ENCODE assay signal across 1 cellular context in the genomic region with DNA sequence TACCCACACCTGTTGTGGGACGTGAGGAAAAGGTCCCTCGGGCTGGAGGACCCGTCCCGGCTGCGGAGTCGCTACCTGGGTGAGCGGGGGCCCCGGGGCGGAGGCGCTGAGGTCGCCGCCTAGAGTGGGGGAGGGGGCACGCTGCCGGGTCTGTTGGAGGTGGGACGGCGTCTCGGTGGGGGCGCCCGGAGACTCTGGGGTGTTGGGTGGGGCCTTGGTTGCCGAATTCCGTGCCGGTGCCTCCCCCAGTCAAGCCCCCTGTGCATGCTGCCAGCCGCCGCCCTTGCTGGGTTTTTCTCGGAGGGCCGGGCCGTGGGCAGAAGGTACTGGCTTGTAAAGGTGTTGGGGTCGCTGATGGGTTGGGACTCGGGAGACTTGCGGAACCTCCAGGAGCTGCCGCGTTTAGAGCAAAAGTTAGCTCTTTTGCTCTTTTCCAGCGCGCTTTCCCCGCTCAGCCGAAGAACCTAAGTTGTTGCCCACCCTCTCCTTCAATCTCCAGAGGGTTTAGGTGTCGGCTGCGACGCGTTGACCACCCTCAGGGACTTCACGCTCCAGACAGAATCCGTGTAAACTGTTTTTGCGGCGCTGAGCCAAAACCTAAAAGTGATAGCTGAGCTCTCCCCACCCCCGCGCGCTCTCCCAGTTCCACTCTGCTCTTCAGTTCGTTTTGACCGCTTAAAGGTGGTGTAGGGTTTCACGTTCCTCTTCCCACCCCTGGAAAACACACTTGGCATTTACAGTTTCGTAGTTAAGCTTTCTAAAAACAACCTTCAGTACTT.
A peak's percentile ranks its signal among the peaks of the same experiment; 100 is the strongest.
TF ChIP-seq lines count a peak whose summit lies in the region.

A gene (minus strand): TSS at position 143 of the 779 bp plus-strand sequence. CDS start 1,231 bp downstream, outside the sequence.

TF ChIP-seq in HepG2, 621 proteins besides CTCF, POLR2A, EP300 and RAD21 (continued from another document and continues in another):
- TF ChIP-seq, protein P1, sequence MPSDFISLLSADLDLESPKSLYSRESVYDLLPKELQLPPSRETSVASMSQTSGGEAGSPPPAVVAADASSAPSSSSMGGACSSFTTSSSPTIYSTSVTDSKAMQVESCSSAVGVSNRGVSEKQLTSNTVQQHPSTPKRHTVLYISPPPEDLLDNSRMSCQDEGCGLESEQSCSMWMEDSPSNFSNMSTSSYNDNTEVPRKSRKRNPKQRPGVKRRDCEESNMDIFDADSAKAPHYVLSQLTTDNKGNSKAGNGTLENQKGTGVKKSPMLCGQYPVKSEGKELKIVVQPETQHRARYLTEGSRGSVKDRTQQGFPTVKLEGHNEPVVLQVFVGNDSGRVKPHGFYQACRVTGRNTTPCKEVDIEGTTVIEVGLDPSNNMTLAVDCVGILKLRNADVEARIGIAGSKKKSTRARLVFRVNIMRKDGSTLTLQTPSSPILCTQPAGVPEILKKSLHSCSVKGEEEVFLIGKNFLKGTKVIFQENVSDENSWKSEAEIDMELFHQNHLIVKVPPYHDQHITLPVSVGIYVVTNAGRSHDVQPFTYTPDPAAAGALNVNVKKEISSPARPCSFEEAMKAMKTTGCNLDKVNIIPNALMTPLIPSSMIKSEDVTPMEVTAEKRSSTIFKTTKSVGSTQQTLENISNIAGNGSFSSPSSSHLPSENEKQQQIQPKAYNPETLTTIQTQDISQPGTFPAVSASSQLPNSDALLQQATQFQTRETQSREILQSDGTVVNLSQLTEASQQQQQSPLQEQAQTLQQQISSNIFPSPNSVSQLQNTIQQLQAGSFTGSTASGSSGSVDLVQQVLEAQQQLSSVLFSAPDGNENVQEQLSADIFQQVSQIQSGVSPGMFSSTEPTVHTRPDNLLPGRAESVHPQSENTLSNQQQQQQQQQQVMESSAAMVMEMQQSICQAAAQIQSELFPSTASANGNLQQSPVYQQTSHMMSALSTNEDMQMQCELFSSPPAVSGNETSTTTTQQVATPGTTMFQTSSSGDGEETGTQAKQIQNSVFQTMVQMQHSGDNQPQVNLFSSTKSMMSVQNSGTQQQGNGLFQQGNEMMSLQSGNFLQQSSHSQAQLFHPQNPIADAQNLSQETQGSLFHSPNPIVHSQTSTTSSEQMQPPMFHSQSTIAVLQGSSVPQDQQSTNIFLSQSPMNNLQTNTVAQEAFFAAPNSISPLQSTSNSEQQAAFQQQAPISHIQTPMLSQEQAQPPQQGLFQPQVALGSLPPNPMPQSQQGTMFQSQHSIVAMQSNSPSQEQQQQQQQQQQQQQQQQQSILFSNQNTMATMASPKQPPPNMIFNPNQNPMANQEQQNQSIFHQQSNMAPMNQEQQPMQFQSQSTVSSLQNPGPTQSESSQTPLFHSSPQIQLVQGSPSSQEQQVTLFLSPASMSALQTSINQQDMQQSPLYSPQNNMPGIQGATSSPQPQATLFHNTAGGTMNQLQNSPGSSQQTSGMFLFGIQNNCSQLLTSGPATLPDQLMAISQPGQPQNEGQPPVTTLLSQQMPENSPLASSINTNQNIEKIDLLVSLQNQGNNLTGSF (CRISPR knock-in tag; IDR thresholded peaks at IDR 0.05): peak; percentile 50; the same call in 1 of the 2 replicates
- no peak for TF ChIP-seq GLI4 (CRISPR knock-in tag; IDR thresholded peaks at IDR 0.05; ENCODE audit: borderline replicate concordance)
- no peak for TF ChIP-seq NCOA5 (CRISPR knock-in tag; IDR thresholded peaks at IDR 0.05)
- TF ChIP-seq, protein P2, sequence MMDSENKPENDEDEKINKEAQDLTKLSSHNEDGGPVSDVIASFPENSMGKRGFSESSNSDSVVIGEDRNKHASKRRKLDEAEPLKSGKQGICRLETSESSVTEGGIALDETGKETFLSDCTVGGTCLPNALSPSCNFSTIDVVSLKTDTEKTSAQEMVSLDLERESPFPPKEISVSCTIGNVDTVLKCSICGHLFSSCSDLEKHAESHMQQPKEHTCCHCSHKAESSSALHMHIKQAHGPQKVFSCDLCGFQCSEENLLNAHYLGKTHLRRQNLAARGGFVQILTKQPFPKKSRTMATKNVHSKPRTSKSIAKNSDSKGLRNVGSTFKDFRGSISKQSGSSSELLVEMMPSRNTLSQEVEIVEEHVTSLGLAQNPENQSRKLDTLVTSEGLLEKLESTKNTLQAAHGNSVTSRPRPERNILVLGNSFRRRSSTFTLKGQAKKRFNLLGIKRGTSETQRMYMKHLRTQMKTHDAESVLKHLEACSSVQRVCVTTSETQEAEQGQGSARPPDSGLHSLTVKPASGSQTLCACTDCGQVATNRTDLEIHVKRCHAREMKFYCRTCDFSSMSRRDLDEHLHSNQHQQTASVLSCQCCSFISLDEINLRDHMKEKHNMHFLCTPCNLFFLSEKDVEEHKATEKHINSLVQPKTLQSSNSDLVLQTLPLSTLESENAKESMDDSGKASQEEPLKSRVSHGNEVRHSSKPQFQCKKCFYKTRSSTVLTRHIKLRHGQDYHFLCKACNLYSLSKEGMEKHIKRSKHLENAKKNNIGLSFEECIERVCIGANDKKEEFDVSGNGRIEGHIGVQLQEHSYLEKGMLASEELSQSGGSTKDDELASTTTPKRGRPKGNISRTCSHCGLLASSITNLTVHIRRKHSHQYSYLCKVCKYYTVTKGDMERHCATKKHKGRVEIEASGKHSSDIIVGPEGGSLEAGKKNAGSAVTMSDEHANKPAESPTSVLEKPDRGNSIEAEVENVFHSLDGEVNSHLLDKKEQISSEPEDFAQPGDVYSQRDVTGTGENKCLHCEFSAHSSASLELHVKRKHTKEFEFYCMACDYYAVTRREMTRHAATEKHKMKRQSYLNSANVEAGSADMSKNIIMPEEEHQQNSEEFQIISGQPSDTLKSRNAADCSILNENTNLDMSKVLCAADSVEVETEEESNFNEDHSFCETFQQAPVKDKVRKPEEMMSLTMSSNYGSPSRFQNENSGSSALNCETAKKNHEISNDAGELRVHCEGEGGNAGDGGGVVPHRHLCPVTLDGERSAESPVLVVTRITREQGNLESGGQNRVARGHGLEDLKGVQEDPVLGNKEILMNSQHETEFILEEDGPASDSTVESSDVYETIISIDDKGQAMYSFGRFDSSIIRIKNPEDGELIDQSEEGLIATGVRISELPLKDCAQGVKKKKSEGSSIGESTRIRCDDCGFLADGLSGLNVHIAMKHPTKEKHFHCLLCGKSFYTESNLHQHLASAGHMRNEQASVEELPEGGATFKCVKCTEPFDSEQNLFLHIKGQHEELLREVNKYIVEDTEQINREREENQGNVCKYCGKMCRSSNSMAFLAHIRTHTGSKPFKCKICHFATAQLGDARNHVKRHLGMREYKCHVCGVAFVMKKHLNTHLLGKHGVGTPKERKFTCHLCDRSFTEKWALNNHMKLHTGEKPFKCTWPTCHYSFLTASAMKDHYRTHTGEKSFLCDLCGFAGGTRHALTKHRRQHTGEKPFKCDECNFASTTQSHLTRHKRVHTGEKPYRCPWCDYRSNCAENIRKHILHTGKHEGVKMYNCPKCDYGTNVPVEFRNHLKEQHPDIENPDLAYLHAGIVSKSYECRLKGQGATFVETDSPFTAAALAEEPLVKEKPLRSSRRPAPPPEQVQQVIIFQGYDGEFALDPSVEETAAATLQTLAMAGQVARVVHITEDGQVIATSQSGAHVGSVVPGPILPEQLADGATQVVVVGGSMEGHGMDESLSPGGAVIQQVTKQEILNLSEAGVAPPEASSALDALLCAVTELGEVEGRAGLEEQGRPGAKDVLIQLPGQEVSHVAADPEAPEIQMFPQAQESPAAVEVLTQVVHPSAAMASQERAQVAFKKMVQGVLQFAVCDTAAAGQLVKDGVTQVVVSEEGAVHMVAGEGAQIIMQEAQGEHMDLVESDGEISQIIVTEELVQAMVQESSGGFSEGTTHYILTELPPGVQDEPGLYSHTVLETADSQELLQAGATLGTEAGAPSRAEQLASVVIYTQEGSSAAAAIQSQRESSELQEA (CRISPR knock-in tag; IDR thresholded peaks at IDR 0.05; ENCODE audit: not compliant biosample characterization): no peak
- no peak for TF ChIP-seq SOX13 (IDR thresholded peaks at IDR 0.05)
- no peak for TF ChIP-seq SOX13 (CRISPR knock-in tag; conservative IDR thresholded peaks at IDR 0.05 in 1 of 2, IDR thresholded peaks at IDR 0.05 in 1 of 2)
- TF ChIP-seq LCORL (IDR thresholded peaks at IDR 0.05): no peak
- no peak for TF ChIP-seq LCORL (CRISPR knock-in tag; IDR thresholded peaks at IDR 0.05)
- no peak for TF ChIP-seq EEA1 (CRISPR knock-in tag; IDR thresholded peaks at IDR 0.05; ENCODE audit: borderline replicate concordance)
- TF ChIP-seq ELF1 (CRISPR knock-in tag; IDR thresholded peaks at IDR 0.05): no peak
- TF ChIP-seq, protein P3, sequence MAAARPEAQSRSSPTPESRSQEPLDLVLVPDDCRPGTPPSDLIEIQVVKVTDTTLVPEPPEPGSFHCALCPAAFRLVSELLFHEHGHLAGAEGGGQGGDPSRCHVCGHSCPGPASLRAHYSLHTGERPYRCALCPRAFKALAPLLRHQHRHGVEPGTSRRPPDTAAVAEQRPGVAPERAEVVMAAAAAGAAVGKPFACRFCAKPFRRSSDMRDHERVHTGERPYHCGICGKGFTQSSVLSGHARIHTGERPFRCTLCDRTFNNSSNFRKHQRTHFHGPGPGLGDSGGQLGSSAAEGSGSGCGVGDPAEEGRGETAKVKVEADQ (CRISPR knock-in tag; IDR thresholded peaks at IDR 0.05; ENCODE audit: borderline replicate concordance): no peak
- TF ChIP-seq, protein P4, sequence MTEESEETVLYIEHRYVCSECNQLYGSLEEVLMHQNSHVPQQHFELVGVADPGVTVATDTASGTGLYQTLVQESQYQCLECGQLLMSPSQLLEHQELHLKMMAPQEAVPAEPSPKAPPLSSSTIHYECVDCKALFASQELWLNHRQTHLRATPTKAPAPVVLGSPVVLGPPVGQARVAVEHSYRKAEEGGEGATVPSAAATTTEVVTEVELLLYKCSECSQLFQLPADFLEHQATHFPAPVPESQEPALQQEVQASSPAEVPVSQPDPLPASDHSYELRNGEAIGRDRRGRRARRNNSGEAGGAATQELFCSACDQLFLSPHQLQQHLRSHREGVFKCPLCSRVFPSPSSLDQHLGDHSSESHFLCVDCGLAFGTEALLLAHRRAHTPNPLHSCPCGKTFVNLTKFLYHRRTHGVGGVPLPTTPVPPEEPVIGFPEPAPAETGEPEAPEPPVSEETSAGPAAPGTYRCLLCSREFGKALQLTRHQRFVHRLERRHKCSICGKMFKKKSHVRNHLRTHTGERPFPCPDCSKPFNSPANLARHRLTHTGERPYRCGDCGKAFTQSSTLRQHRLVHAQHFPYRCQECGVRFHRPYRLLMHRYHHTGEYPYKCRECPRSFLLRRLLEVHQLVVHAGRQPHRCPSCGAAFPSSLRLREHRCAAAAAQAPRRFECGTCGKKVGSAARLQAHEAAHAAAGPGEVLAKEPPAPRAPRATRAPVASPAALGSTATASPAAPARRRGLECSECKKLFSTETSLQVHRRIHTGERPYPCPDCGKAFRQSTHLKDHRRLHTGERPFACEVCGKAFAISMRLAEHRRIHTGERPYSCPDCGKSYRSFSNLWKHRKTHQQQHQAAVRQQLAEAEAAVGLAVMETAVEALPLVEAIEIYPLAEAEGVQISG (CRISPR knock-in tag; IDR thresholded peaks at IDR 0.05): no peak; the same call in 1 of the 2 replicates
- no peak for TF ChIP-seq MED1 (CRISPR knock-in tag; IDR thresholded peaks at IDR 0.05)
- TF ChIP-seq, protein P5, sequence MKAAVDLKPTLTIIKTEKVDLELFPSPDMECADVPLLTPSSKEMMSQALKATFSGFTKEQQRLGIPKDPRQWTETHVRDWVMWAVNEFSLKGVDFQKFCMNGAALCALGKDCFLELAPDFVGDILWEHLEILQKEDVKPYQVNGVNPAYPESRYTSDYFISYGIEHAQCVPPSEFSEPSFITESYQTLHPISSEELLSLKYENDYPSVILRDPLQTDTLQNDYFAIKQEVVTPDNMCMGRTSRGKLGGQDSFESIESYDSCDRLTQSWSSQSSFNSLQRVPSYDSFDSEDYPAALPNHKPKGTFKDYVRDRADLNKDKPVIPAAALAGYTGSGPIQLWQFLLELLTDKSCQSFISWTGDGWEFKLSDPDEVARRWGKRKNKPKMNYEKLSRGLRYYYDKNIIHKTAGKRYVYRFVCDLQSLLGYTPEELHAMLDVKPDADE (CRISPR knock-in tag; IDR thresholded peaks at IDR 0.05): no peak
- no peak for TF ChIP-seq PRPF4 (IDR thresholded peaks at IDR 0.05; ENCODE audit: low read depth, low read length, poor library complexity, severe bottlenecking)
- no peak for TF ChIP-seq FLYWCH1 (CRISPR knock-in tag; IDR thresholded peaks at IDR 0.05)
- TF ChIP-seq ZNF75D (CRISPR knock-in tag; IDR thresholded peaks at IDR 0.05; ENCODE audit: borderline replicate concordance): no peak
- no peak for TF ChIP-seq SOX5 (CRISPR knock-in tag; IDR thresholded peaks at IDR 0.05; ENCODE audit: borderline replicate concordance)
- peak; percentile 71 for TF ChIP-seq SAP130 (CRISPR knock-in tag; IDR thresholded peaks at IDR 0.05; ENCODE audit: low read depth)
- TF ChIP-seq PAF1 (CRISPR knock-in tag; IDR thresholded peaks at IDR 0.05): no peak
- no peak for TF ChIP-seq ZNF160 (CRISPR knock-in tag; IDR thresholded peaks at IDR 0.05)
- TF ChIP-seq, protein P6, sequence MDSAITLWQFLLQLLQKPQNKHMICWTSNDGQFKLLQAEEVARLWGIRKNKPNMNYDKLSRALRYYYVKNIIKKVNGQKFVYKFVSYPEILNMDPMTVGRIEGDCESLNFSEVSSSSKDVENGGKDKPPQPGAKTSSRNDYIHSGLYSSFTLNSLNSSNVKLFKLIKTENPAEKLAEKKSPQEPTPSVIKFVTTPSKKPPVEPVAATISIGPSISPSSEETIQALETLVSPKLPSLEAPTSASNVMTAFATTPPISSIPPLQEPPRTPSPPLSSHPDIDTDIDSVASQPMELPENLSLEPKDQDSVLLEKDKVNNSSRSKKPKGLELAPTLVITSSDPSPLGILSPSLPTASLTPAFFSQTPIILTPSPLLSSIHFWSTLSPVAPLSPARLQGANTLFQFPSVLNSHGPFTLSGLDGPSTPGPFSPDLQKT (CRISPR knock-in tag; IDR thresholded peaks at IDR 0.05; ENCODE audit: borderline replicate concordance): no peak
- TF ChIP-seq TBL1XR1 (IDR thresholded peaks at IDR 0.05; ENCODE audit: borderline replicate concordance, low read length, partially characterized antibody): no peak
- TF ChIP-seq BHLHE40 (IDR thresholded peaks at IDR 0.05; ENCODE audit: low read length): no peak
- TF ChIP-seq, protein P7, sequence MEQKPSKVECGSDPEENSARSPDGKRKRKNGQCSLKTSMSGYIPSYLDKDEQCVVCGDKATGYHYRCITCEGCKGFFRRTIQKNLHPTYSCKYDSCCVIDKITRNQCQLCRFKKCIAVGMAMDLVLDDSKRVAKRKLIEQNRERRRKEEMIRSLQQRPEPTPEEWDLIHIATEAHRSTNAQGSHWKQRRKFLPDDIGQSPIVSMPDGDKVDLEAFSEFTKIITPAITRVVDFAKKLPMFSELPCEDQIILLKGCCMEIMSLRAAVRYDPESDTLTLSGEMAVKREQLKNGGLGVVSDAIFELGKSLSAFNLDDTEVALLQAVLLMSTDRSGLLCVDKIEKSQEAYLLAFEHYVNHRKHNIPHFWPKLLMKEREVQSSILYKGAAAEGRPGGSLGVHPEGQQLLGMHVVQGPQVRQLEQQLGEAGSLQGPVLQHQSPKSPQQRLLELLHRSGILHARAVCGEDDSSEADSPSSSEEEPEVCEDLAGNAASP (CRISPR knock-in tag; IDR thresholded peaks at IDR 0.05; ENCODE audit: borderline replicate concordance): no peak
- TF ChIP-seq, protein P8, sequence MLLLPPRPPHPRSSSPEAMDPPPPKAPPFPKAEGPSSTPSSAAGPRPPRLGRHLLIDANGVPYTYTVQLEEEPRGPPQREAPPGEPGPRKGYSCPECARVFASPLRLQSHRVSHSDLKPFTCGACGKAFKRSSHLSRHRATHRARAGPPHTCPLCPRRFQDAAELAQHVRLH (CRISPR knock-in tag; IDR thresholded peaks at IDR 0.05; ENCODE audit: borderline replicate concordance, low read depth): no peak
- no peak; the same call in 1 of the 2 replicates for TF ChIP-seq ZFP90 (CRISPR knock-in tag; IDR thresholded peaks at IDR 0.05; ENCODE audit: borderline replicate concordance)
- TF ChIP-seq, protein P9, sequence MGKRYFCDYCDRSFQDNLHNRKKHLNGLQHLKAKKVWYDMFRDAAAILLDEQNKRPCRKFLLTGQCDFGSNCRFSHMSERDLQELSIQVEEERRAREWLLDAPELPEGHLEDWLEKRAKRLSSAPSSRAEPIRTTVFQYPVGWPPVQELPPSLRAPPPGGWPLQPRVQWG (CRISPR knock-in tag; IDR thresholded peaks at IDR 0.05; ENCODE audit: borderline replicate concordance, low read depth): no peak
